Comparison of ENCODE assay signal across 13 cellular contexts in the genomic region with DNA sequence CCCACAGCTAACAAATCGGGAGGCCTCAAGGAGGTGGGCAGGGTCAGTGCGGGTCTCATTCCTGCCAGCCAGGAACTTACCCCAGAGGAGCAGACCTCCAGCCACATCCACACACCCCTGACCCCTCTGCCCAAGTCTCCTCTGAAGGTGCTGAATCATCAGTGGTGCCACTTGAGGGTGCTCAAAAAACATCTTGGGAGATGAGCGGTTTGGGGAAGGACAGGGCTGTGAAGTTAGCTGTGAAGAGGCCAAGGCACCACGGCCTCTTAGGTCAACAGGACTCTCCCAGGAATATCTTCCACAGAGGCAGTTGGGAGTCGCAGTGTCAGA. TPM values are rescaled to one million over a fixed set of nuclear protein-coding genes. Genes with fewer than 3 reads are reported as not detected.
DNase-seq lines count a peak whose midpoint lies in the region; ATAC-seq and TF ChIP-seq lines count a peak whose summit lies in the region.
"Had no signal": no experiment of that assay in that cellular context is flagged by ENCODE, and none has a peak within 500 bp of the region (broad histone marks: within the 10 kb centered on the region; RNA-seq: fewer than 3 reads in every experiment).

No MANE protein-coding gene starts in this region.

- H3K9me3 Mint-ChIP-seq in central memory CD8-positive, alpha-beta T cell, result no peaks in the 10 kb centered on the region
- H3K9me3 Mint-ChIP-seq in naive thymus-derived CD8-positive, alpha-beta T cell, result no peaks in the 10 kb centered on the region
- H3K9me3 Mint-ChIP-seq: stimulated activated naive CD8-positive, alpha-beta T cell treated with anti-CD3 and anti-CD28 coated beads, Interleukin-15, amount 100 ng/mL, for 72 hours had no signal

- peak overlapping the region; percentile 59 for H3K4me3 Mint-ChIP-seq in central memory CD8-positive, alpha-beta T cell
- H3K4me3 Mint-ChIP-seq in naive thymus-derived CD8-positive, alpha-beta T cell, result peak overlapping the region; percentile 51 to 83 (median 64)

- CTCF ChIA-PET in HEK293T (lab: Yijun Ruan, JAX), result interaction anchor here (0.9 to 2.0 kb wide), 3 partner anchors 9 to 293 kb away, joined by 3 to 7 read pairs (median 6); no protein-coding TSS in a partner anchor

- H3K4me1 Mint-ChIP-seq in central memory CD8-positive, alpha-beta T cell, result peaks cover 13% of the 10 kb centered on the region
- peaks cover 5 to 47% (median 8%) of the 10 kb centered on the region in 4 donors for H3K4me1 Mint-ChIP-seq in naive thymus-derived CD8-positive, alpha-beta T cell

- no peak for DNase-seq in Right ventricle myocardium inferior (ENCODE audit: missing footprints)
- no peak for DNase-seq in cardiac septum (ENCODE audit: low spot score)
- DNase-seq in central memory CD8-positive, alpha-beta T cell (ENCODE audit: low spot score in 2 of 2), result no peak
- DNase-seq in naive thymus-derived CD8-positive, alpha-beta T cell, result no peak
- no peak for DNase-seq in HEK293T (ENCODE audit: extremely low spot score)
- no peak for DNase-seq in SHP77 treated with DMSO at 0.1 percent for 48 hours (lab: John Stamatoyannopoulos, UW)
- DNase-seq in mucosa of gallbladder (ENCODE audit: low spot score), result no peak
- DNase-seq: Calu3; NCI-H1048; stimulated activated CD4-positive, alpha-beta T cell treated with anti-CD3 and anti-CD28 coated beads, Interleukin-15, amount 100 ng/mL, for 24 hours; stimulated activated naive CD8-positive, alpha-beta T cell treated with anti-CD3 and anti-CD28 coated beads, Interleukin-15, amount 100 ng/mL, for 72 hours had no signal

- POLR2A ChIA-PET in naive thymus-derived CD8-positive, alpha-beta T cell (lab: Charles Lee), result interaction anchor here (0.6 to 1.5 kb wide), 2 partner anchors 34 to 60 kb away, joined by 4 to 6 read pairs; no protein-coding TSS in a partner anchor
- POLR2A ChIA-PET in HEK293T (lab: Yijun Ruan, JAX), result interaction anchor here (0.9 kb wide), 1 partner anchor 139 kb away, joined by 3 read pairs; no protein-coding TSS in a partner anchor

- no peaks in the 10 kb centered on the region for H3K27me3 Mint-ChIP-seq in central memory CD8-positive, alpha-beta T cell
- peaks cover 4 to 21% (median 18%) of the 10 kb centered on the region in 5 donors for H3K27me3 Mint-ChIP-seq in naive thymus-derived CD8-positive, alpha-beta T cell

- ATAC-seq in Right ventricle myocardium inferior (peak; percentile 1), HG03159 (IDR thresholded peaks at IDR 0.05; ENCODE audit: unreplicated experiment) (no peak)
- no peak for ATAC-seq in central memory CD8-positive, alpha-beta T cell (replicated peaks; ENCODE audit: extremely low read depth, poor library complexity, severe bottlenecking)
- no peak for ATAC-seq in naive thymus-derived CD8-positive, alpha-beta T cell
- ATAC-seq: activated CD4-positive, CD25-positive, alpha-beta regulatory T cell treated with anti-CD3 and anti-CD28 coated beads, Interleukin-2, amount 50 U/mL, for 24 hours had no signal

- H3K36me3 Mint-ChIP-seq in central memory CD8-positive, alpha-beta T cell (ENCODE audit: insufficient read depth), result no peaks in the 10 kb centered on the region
- no peaks in the 10 kb centered on the region for H3K36me3 Mint-ChIP-seq in naive thymus-derived CD8-positive, alpha-beta T cell

- intact Hi-C loops in Right ventricle myocardium inferior (cut with DNase I) (loop anchor here (2.0 to 5.0 kb wide), 3 partner anchors 60 to 293 kb away; no protein-coding TSS in a partner anchor), cardiac septum (cut with DNase I) (loop anchor here (5.0 kb wide), 4 partner anchors 98 to 293 kb away; partner anchors contain the start of gene HERC1)

- H3K27ac Mint-ChIP-seq in central memory CD8-positive, alpha-beta T cell (ENCODE audit: low read depth), result peak overlapping the region; percentile 33
- peak overlapping the region in 4 of 10 donors; percentile 14 to 73 (median 48) for H3K27ac Mint-ChIP-seq in naive thymus-derived CD8-positive, alpha-beta T cell
- H3K27ac Mint-ChIP-seq: stimulated activated naive CD8-positive, alpha-beta T cell treated with anti-CD3 and anti-CD28 coated beads, Interleukin-15, amount 100 ng/mL, for 72 hours had no signal

TF ChIP-seq in HEK293T, 16 proteins besides CTCF, POLR2A, EP300 and RAD21:
- no peak for TF ChIP-seq ZNF384 (IDR thresholded peaks at IDR 0.05)
- TF ChIP-seq SP1 (IDR thresholded peaks at IDR 0.05), result no peak
- no peak for TF ChIP-seq L3MBTL2 (conservative IDR thresholded peaks at IDR 0.05)
- no peak for TF ChIP-seq BHLHE40 (IDR thresholded peaks at IDR 0.05; ENCODE audit: borderline replicate concordance)
- no peak for TF ChIP-seq FOXA1 (IDR thresholded peaks at IDR 0.05)
- TF ChIP-seq ELF4 (IDR thresholded peaks at IDR 0.05), result no peak
- no peak for TF ChIP-seq CTBP1 (IDR thresholded peaks at IDR 0.05; ENCODE audit: borderline replicate concordance)
- no peak for TF ChIP-seq PKNOX1 (IDR thresholded peaks at IDR 0.05)
- TF ChIP-seq FOXK2 (IDR thresholded peaks at IDR 0.05), result no peak
- TF ChIP-seq HDGF (IDR thresholded peaks at IDR 0.05; ENCODE audit: borderline replicate concordance), result no peak
- no peak for TF ChIP-seq SUZ12 (IDR thresholded peaks at IDR 0.05)

RNA-seq across cellular contexts. Expression of gene DAPK2, which starts 1.2 kb away (rescaled TPM):
- total RNA-seq in Right ventricle myocardium inferior (47.9 TPM), cardiac septum (31.8 TPM), mucosa of gallbladder (5.6 TPM)
- total RNA-seq in naive thymus-derived CD8-positive, alpha-beta T cell, result 1 to 10 TPM; 1.3 to 1.6 TPM
- 1 to 10 TPM in 2 of 3 donors, under 1 TPM in 1; 0.41 to 4.0 (median 1.1) TPM for polyA plus RNA-seq in naive thymus-derived CD8-positive, alpha-beta T cell

RNA-seq across cellular contexts. Expression of gene CIAO2A, which starts 48.6 kb away (rescaled TPM):
- total RNA-seq in Right ventricle myocardium inferior, result 66.7 TPM
- total RNA-seq in cardiac septum, result 46.9 TPM
- total RNA-seq in naive thymus-derived CD8-positive, alpha-beta T cell, result 10 to 100 TPM; 27.5 to 31.8 TPM
- 10 to 100 TPM; 54.8 to 84.8 (median 64.9) TPM for polyA plus RNA-seq in naive thymus-derived CD8-positive, alpha-beta T cell
- total RNA-seq in mucosa of gallbladder, result 47.1 TPM

RNA-seq across cellular contexts. Expression of gene SNX1, which starts 50.7 kb away (rescaled TPM):
- total RNA-seq in Right ventricle myocardium inferior, result 90.7 TPM
- total RNA-seq in cardiac septum, result 111 TPM
- total RNA-seq in naive thymus-derived CD8-positive, alpha-beta T cell, result 100 to 1,000 TPM; 133 to 143 TPM
- 10 to 100 TPM; 42.7 to 72.6 (median 54.8) TPM for polyA plus RNA-seq in naive thymus-derived CD8-positive, alpha-beta T cell
- 123 TPM for total RNA-seq in mucosa of gallbladder
